ENCODE assay signal across 11 cellular contexts in the genomic region with DNA sequence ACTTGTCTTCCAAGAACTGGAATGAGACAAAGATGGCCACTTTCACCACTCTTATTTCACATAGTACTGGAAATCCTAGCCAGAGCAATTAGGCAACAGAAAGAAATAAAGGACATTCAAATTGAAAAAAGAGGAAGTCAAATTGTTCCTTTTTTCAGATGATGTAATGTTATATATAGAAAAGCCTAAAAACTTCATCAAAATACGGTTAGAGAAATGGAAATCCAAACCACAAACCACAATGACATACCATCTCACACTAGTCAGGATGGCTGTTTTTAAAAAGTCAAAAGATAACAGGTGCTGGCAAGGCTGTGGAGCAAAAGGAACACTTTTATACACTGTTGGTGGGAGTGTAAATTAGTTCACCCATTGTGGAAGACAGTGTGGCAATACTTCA.
DNase-seq lines count a peak whose midpoint lies in the region; ATAC-seq and TF ChIP-seq lines count a peak whose summit lies in the region.
"Had no signal": no experiment of that assay in that cellular context is flagged by ENCODE, and none has a peak within 500 bp of the region (broad histone marks: within the 10 kb centered on the region; RNA-seq: fewer than 3 reads in every experiment).

No MANE protein-coding gene starts in this region.

- CTCF ChIA-PET in RWPE1 (lab: Yijun Ruan, JAX) = interaction anchor here (0.7 kb wide), 1 partner anchor 165 kb away, joined by 4 read pairs; no protein-coding TSS in a partner anchor

- ATAC-seq in GM21515 (IDR thresholded peaks at IDR 0.05; ENCODE audit: unreplicated experiment) = peak; percentile 86
- ATAC-seq in HG03558 (IDR thresholded peaks at IDR 0.05; ENCODE audit: extremely low read depth, unreplicated experiment) = peak; percentile 85
- ATAC-seq in left lobe of liver = no peak

- H3K27ac ChIP-seq in RWPE1 = no peak overlapping the region
- H3K27ac ChIP-seq: C4-2B, prostate gland, thoracic aorta had no signal

- H3K4me3 ChIP-seq in astrocyte of the spinal cord (ENCODE audit: low read depth, low read length) = no peak overlapping the region
- H3K4me3 ChIP-seq: prostate gland, thoracic aorta had no signal

- in situ Hi-C loops in astrocyte of the spinal cord (cut with HindIII; ENCODE audit: low sequenced_read_pairs) = no loop called here

- POLR2A ChIA-PET in RWPE1 (lab: Yijun Ruan, JAX; ENCODE audit: low non-redundant PET) = no interaction called here

- TF ChIP-seq CTCF in astrocyte of the spinal cord (IDR thresholded peaks at IDR 0.05; ENCODE audit: low read depth, low read length) (no peak), RWPE1 (conservative IDR thresholded peaks at IDR 0.05; ENCODE audit: low read depth) (no peak)

- DNase-seq in CMK (ENCODE audit: low read depth) (peak; percentile 67), astrocyte of the spinal cord (ENCODE audit: low read depth, low spot score) (peak; percentile 84), RWPE1 (ENCODE audit: low spot score) (no peak), left lobe of liver (ENCODE audit: low spot score) (no peak), NCI-H2171 (lab: John Stamatoyannopoulos, UW) (no peak)
- no peak for DNase-seq in central memory CD4-positive, alpha-beta T cell

Comparison
In these comparisons a context has a peak if more than half of its experiments do, and no peak if none do; other contexts are left out.
1. DNase-seq: peak in CMK (single experiment) and astrocyte of the spinal cord (single experiment); none in RWPE1 (single experiment), central memory CD4-positive, alpha-beta T cell (single experiment), left lobe of liver (single experiment) and NCI-H2171 (single experiment).